Comparison of ENCODE assay signal across 8 cellular contexts in genomic region chr11:46918778-46919513, GRCh38. TPM values are rescaled to one million over a fixed set of nuclear protein-coding genes. Genes with fewer than 3 reads are reported as not detected.
A peak's percentile ranks its signal among the peaks of the same experiment; 100 is the strongest.
DNase-seq lines count a peak whose midpoint lies in the region; ATAC-seq lines count a peak whose summit lies in the region.

No MANE protein-coding gene starts in this region.

- H3K4me1 Mint-ChIP-seq in T-helper 1 cell treated with Interleukin-12 subunit alpha and Interleukin-12 subunit beta and Interleukin-4 antibody, amounts not matched to agents 30 μg/mL and 1 μg/mL, for 36 hours (ENCODE audit: low read depth) = peaks cover 23% of the 10 kb centered on the region
- peaks cover 30% of the 10 kb centered on the region for H3K4me1 Mint-ChIP-seq in activated CD8-positive, alpha-beta T cell treated with anti-CD3 and anti-CD28 coated beads, Interleukin-2, amount 10 ng/mL, durations not matched to agents 7 days and 5 days (ENCODE audit: low read depth)

- H3K4me3 Mint-ChIP-seq in T-helper 1 cell treated with Interleukin-12 subunit alpha and Interleukin-12 subunit beta and Interleukin-4 antibody, amounts not matched to agents 30 μg/mL and 1 μg/mL, for 36 hours = peak overlapping the region; percentile 67
- peak overlapping the region; percentile 69 for H3K4me3 Mint-ChIP-seq in activated CD8-positive, alpha-beta T cell treated with anti-CD3 and anti-CD28 coated beads, Interleukin-2, amount 10 ng/mL, durations not matched to agents 7 days and 5 days

- no peak overlapping the region for H3K27ac ChIP-seq in iPS-20b (ENCODE audit: low read length)
- peak overlapping the region; percentile 76 for H3K27ac ChIP-seq in substantia nigra (ENCODE audit: low read depth, low read length, poor library complexity, severe bottlenecking)

- H3K4me1 ChIP-seq in iPS-20b (ENCODE audit: insufficient read depth, low read length) = peaks cover 29% of the 10 kb centered on the region

- no peaks in the 10 kb centered on the region for H3K9me3 Mint-ChIP-seq in T-helper 1 cell treated with Interleukin-12 subunit alpha and Interleukin-12 subunit beta and Interleukin-4 antibody, amounts not matched to agents 30 μg/mL and 1 μg/mL, for 36 hours
- H3K9me3 Mint-ChIP-seq in activated CD8-positive, alpha-beta T cell treated with anti-CD3 and anti-CD28 coated beads, Interleukin-2, amount 10 ng/mL, durations not matched to agents 7 days and 5 days (ENCODE audit: insufficient read depth) = no peaks in the 10 kb centered on the region

- CTCF ChIA-PET in activated CD8-positive, alpha-beta T cell treated with anti-CD3 and anti-CD28 coated beads, Interleukin-2, amount 10 ng/mL, durations not matched to agents 7 days and 5 days (lab: Charles Lee) = interaction anchor here (0.6 to 1.8 kb wide), 9 partner anchors 9 to 243 kb away, joined by 3 to 11 read pairs (median 6); partner anchors contain the start of gene CSTPP1

- peak overlapping the region; percentile 15 for H3K27ac Mint-ChIP-seq in T-helper 1 cell treated with Interleukin-12 subunit alpha and Interleukin-12 subunit beta and Interleukin-4 antibody, amounts not matched to agents 30 μg/mL and 1 μg/mL, for 36 hours
- no peak overlapping the region for H3K27ac Mint-ChIP-seq in activated CD8-positive, alpha-beta T cell treated with anti-CD3 and anti-CD28 coated beads, Interleukin-2, amount 10 ng/mL, durations not matched to agents 7 days and 5 days

- H3K27me3 Mint-ChIP-seq in T-helper 1 cell treated with Interleukin-12 subunit alpha and Interleukin-12 subunit beta and Interleukin-4 antibody, amounts not matched to agents 30 μg/mL and 1 μg/mL, for 36 hours (ENCODE audit: low read depth) = peaks cover 54% of the 10 kb centered on the region
- peaks cover 47% of the 10 kb centered on the region for H3K27me3 Mint-ChIP-seq in activated CD8-positive, alpha-beta T cell treated with anti-CD3 and anti-CD28 coated beads, Interleukin-2, amount 10 ng/mL, durations not matched to agents 7 days and 5 days (ENCODE audit: low read depth)

- no peak for ATAC-seq in activated CD8-positive, alpha-beta T cell treated with anti-CD3 and anti-CD28 coated beads, Interleukin-2, amount 10 ng/mL, durations not matched to agents 7 days and 5 days
- no peak for ATAC-seq in GM18502 (IDR thresholded peaks at IDR 0.05; ENCODE audit: poor library complexity, unreplicated experiment)

- H3K36me3 Mint-ChIP-seq in T-helper 1 cell treated with Interleukin-12 subunit alpha and Interleukin-12 subunit beta and Interleukin-4 antibody, amounts not matched to agents 30 μg/mL and 1 μg/mL, for 36 hours (ENCODE audit: low read depth) = peaks cover 1% of the 10 kb centered on the region
- no peaks in the 10 kb centered on the region for H3K36me3 Mint-ChIP-seq in activated CD8-positive, alpha-beta T cell treated with anti-CD3 and anti-CD28 coated beads, Interleukin-2, amount 10 ng/mL, durations not matched to agents 7 days and 5 days (ENCODE audit: low read depth)

- H3K36me3 ChIP-seq in iPS-20b (ENCODE audit: insufficient read depth, low read depth, low read length) = no peaks in the 10 kb centered on the region

- H3K27me3 ChIP-seq in iPS-20b (ENCODE audit: insufficient read depth, low read length) = peaks cover 46% of the 10 kb centered on the region

- POLR2A ChIA-PET in activated CD8-positive, alpha-beta T cell treated with anti-CD3 and anti-CD28 coated beads, Interleukin-2, amount 10 ng/mL, durations not matched to agents 7 days and 5 days (lab: Charles Lee) = no interaction called here

- H3K4me3 ChIP-seq in iPS-20b (ENCODE audit: low read length) = peak overlapping the region; percentile 75

- peak overlapping the region; percentile 51; the same call in 1 of the 2 replicates for H3K9ac ChIP-seq in iPS-20b (ENCODE audit: low read depth, low read length)

- H3K9me3 ChIP-seq in iPS-20b (ENCODE audit: insufficient read depth, low read depth, low read length) = no peaks in the 10 kb centered on the region

- DNase-seq in T-helper 1 cell (no peak), substantia nigra (lab: John Stamatoyannopoulos, UW) (no peak), GM03348 (ENCODE audit: low spot score) (no peak), NCI-H1048 (lab: John Stamatoyannopoulos, UW) (no peak)
- no peak for DNase-seq in activated CD8-positive, alpha-beta T cell treated with anti-CD3 and anti-CD28 coated beads, Interleukin-2, amount 10 ng/mL, durations not matched to agents 7 days and 5 days

RNA-seq across cellular contexts. Expression of gene LRP4, which starts 0.6 kb away (rescaled TPM):
- not detected for total RNA-seq in activated CD8-positive, alpha-beta T cell treated with anti-CD3 and anti-CD28 coated beads, Interleukin-2, amount 10 ng/mL, durations not matched to agents 7 days and 5 days

RNA-seq across cellular contexts. Expression of gene CSTPP1, which starts 17.6 kb away (rescaled TPM):
- 10 to 100 TPM; 15.6 to 15.8 TPM for total RNA-seq in activated CD8-positive, alpha-beta T cell treated with anti-CD3 and anti-CD28 coated beads, Interleukin-2, amount 10 ng/mL, durations not matched to agents 7 days and 5 days
